In genomic region chr3:194270627-194271458, GRCh38 we compare ENCODE assay signal across 9 cellular contexts.
DNase-seq lines count a peak whose midpoint lies in the region; TF ChIP-seq lines count a peak whose summit lies in the region.
"Had no signal": no experiment of that assay in that cellular context is flagged by ENCODE, and none has a peak within 500 bp of the region (broad histone marks: within the 10 kb centered on the region; RNA-seq: fewer than 3 reads in every experiment).

No MANE protein-coding gene starts in this region.

- H3K4me3 ChIP-seq in esophagus squamous epithelium (no peak overlapping the region), mucosa of rectum (ENCODE audit: low read length in 2 of 2) (no peak overlapping the region), uterus (no peak overlapping the region)
- H3K4me3 ChIP-seq: A549 had no signal

- DNase-seq in NCI-H2196 (lab: John Stamatoyannopoulos, UW; ENCODE audit: unreplicated experiment) = peak; percentile 54
- DNase-seq in NCI-H2196 treated with DMSO at 0.1 percent for 48 hours (lab: John Stamatoyannopoulos, UW; ENCODE audit: unreplicated experiment) = no peak
- no peak for DNase-seq in esophagus squamous epithelium (lab: John Stamatoyannopoulos, UW)
- peak; percentile 69 to 78 for DNase-seq in uterus
- DNase-seq in NCI-H1694 treated with DMSO at 0.1 percent for 48 hours (lab: John Stamatoyannopoulos, UW) = no peak
- DNase-seq in MV-4-11 (lab: John Stamatoyannopoulos, UW) = no peak
- no peak for DNase-seq in stimulated activated CD8-positive, alpha-beta memory T cell treated with anti-CD3 and anti-CD28 coated beads, Interleukin-4, amount 100 ng/mL, for 48 hours

- intact Hi-C loops in esophagus squamous epithelium (cut with DNase I) = no loop called here
- intact Hi-C loops in uterus (cut with DNase I; ENCODE audit: low total_unique reads) = no loop called here

- TF ChIP-seq CTCF in esophagus squamous epithelium (IDR thresholded peaks at IDR 0.05) (no peak), uterus (IDR thresholded peaks at IDR 0.05) (no peak)

- H3K9ac ChIP-seq in mucosa of rectum (ENCODE audit: low read depth in 1 of 2, low read length in 2 of 2) = no peak overlapping the region

- H3K27me3 ChIP-seq in esophagus squamous epithelium (no peaks in the 10 kb centered on the region), mucosa of rectum (ENCODE audit: control insufficient read depth in 2 of 2, insufficient read depth in 2 of 2, low read length in 2 of 2) (no peaks in the 10 kb centered on the region), uterus (no peaks in the 10 kb centered on the region)

- 24 to 33% methylated on average over 5 to 8 of the region's 18 CpGs for WGBS in esophagus squamous epithelium, 2 donors

- no peak for TF ChIP-seq POLR2A in esophagus squamous epithelium (IDR thresholded peaks at IDR 0.05)
- no peak for TF ChIP-seq POLR2A in uterus (IDR thresholded peaks at IDR 0.05)

- H3K4me1 ChIP-seq in esophagus squamous epithelium = peaks cover 24 to 73% (median 25%) of the 10 kb centered on the region in 3 donors
- H3K4me1 ChIP-seq in mucosa of rectum (ENCODE audit: control insufficient read depth in 2 of 2, insufficient read depth in 2 of 2, low read length in 2 of 2) = peaks cover 19% of the 10 kb centered on the region in 2 donors
- H3K4me1 ChIP-seq in uterus = peaks cover 0 to 19% of the 10 kb centered on the region in 2 donors

- H3K27ac ChIP-seq in esophagus squamous epithelium (peak overlapping the region; percentile 35 to 87 (median 74)), mucosa of rectum (ENCODE audit: low read depth in 2 of 2, low read length in 2 of 2) (peak overlapping the region; percentile 4 to 65), uterus (peak overlapping the region; percentile 33 to 48)

- H3K9me3 ChIP-seq in esophagus squamous epithelium = no peaks in the 10 kb centered on the region
- no peaks in the 10 kb centered on the region for H3K9me3 ChIP-seq in mucosa of rectum (ENCODE audit: control insufficient read depth in 2 of 2, low read length in 2 of 2)
- no peaks in the 10 kb centered on the region for H3K9me3 ChIP-seq in uterus
- H3K9me3 ChIP-seq: A549 had no signal

- no peaks in the 10 kb centered on the region for H3K36me3 ChIP-seq in esophagus squamous epithelium
- no peaks in the 10 kb centered on the region for H3K36me3 ChIP-seq in mucosa of rectum (ENCODE audit: control insufficient read depth in 2 of 2, insufficient read depth in 2 of 2, low read length in 2 of 2)
- H3K36me3 ChIP-seq in uterus = no peaks in the 10 kb centered on the region

Comparison
In these comparisons a context has a peak if more than half of its experiments do, and no peak if none do; other contexts are left out.
1. DNase-seq: peak in NCI-H2196 (single experiment) and uterus (2 of 2); none in NCI-H2196 treated with DMSO at 0.1 percent for 48 hours (single experiment), esophagus squamous epithelium (single experiment), NCI-H1694 treated with DMSO at 0.1 percent for 48 hours (single experiment), MV-4-11 (single experiment) and stimulated activated CD8-positive, alpha-beta memory T cell treated with anti-CD3 and anti-CD28 coated beads, Interleukin-4, amount 100 ng/mL, for 48 hours (single experiment).
2. Peak in every context shown above with its lines, with median percentiles within 50 percentile points of each other: H3K27ac ChIP-seq.